27 cellular contexts compared by ENCODE assay signal in genomic region chr12:71005166-71005565, GRCh38.
"Had no signal": no experiment of that assay in that cellular context is flagged by ENCODE, and none has a peak within 500 bp of the region (broad histone marks: within the 10 kb centered on the region; RNA-seq: fewer than 3 reads in every experiment).

No MANE protein-coding gene starts in this region.

- H3K36me3 Mint-ChIP-seq: stimulated activated effector memory CD8-positive, alpha-beta T cell treated with anti-CD3 and anti-CD28 coated beads, Interleukin-12 subunit alpha, Interleukin-12 subunit beta, amount 100 ng/mL, for 72 hours; stimulated activated memory B cell treated with anti-CD40 and anti-IgM and Interleukin-4, amounts not matched to agents 10 μg/mL and 1 μg/mL and 100 μg/mL, for 72 hours; stimulated activated naive B cell treated with anti-CD40 and anti-IgM and Interleukin-4, amounts not matched to agents 10 μg/mL and 1 μg/mL and 100 μg/mL, for 72 hours; type B pancreatic cell had no signal

- H3K27me3 ChIP-seq: stomach, suprapubic skin, testis, thyroid gland, tibial nerve, transverse colon, upper lobe of left lung, upper lobe of right lung, uterus, vagina had no signal

- H3K27me3 Mint-ChIP-seq: stimulated activated memory B cell treated with anti-CD40 and anti-IgM and Interleukin-4, amounts not matched to agents 10 μg/mL and 1 μg/mL and 100 μg/mL, for 72 hours; stimulated activated naive B cell treated with anti-CD40 and anti-IgM and Interleukin-4, amounts not matched to agents 10 μg/mL and 1 μg/mL and 100 μg/mL, for 72 hours; stimulated activated naive CD8-positive, alpha-beta T cell treated with anti-CD3 and anti-CD28 coated beads, Interleukin-15, amount 100 ng/mL, for 72 hours; stimulated activated naive CD8-positive, alpha-beta T cell treated with anti-CD3 and anti-CD28 coated beads, Interleukin-15, Interleukin-2, amounts not matched to agents 100 ng/mL and 50 ng/mL, for 24 hours; type B pancreatic cell had no signal

- DNase-seq: stimulated activated CD4-positive, alpha-beta T cell treated with anti-CD3 and anti-CD28 coated beads, Interleukin-2, amount 100 ng/mL, for 48 hours; stimulated activated CD4-positive, alpha-beta T cell treated with anti-CD3 and anti-CD28 coated beads, Interleukin-4, amount 100 ng/mL, for 1 hour; stimulated activated CD4-positive, alpha-beta T cell treated with anti-CD3 and anti-CD28 coated beads, Interleukin-4, amount 100 ng/mL, for 24 hours; stimulated activated CD4-positive, alpha-beta T cell treated with anti-CD3 and anti-CD28 coated beads, Interleukin-4, amount 100 ng/mL, for 4 hours; stimulated activated CD8-positive, alpha-beta memory T cell treated with anti-CD3 and anti-CD28 coated beads, Interleukin-4, amount 100 ng/mL, for 48 hours; stimulated activated naive B cell treated with anti-CD40 and anti-IgM and Interleukin-4, amounts not matched to agents 10 μg/mL and 1 μg/mL and 100 μg/mL, for 72 hours; stimulated activated naive CD4-positive, alpha-beta T cell; stimulated activated naive CD4-positive, alpha-beta T cell treated with Interleukin-2 at 50 U/mL for 16 hours; stimulated activated naive CD8-positive, alpha-beta T cell treated with anti-CD3 and anti-CD28 coated beads, Interleukin-15, amount 100 ng/mL, for 72 hours; stimulated activated naive CD8-positive, alpha-beta T cell treated with anti-CD3 and anti-CD28 coated beads, Interleukin-15, Interleukin-2, amounts not matched to agents 100 U/mL and 50 U/mL, for 24 hours; stomach; substantia nigra; testis; thyroid gland; transverse colon; trophoblast cell; upper lobe of left lung; upper lobe of right lung; uterus had no signal

- H3K27ac Mint-ChIP-seq: stimulated activated effector memory CD8-positive, alpha-beta T cell treated with anti-CD3 and anti-CD28 coated beads, Interleukin-12 subunit alpha, Interleukin-12 subunit beta, amount 100 ng/mL, for 72 hours; stimulated activated memory B cell treated with anti-CD40 and anti-IgM and Interleukin-4, amounts not matched to agents 10 μg/mL and 1 μg/mL and 100 μg/mL, for 72 hours; stimulated activated naive B cell treated with anti-CD40 and anti-IgM and Interleukin-4, amounts not matched to agents 10 μg/mL and 1 μg/mL and 100 μg/mL, for 72 hours; stimulated activated naive CD8-positive, alpha-beta T cell treated with anti-CD3 and anti-CD28 coated beads, Interleukin-15, Interleukin-2, amounts not matched to agents 100 ng/mL and 50 ng/mL, for 24 hours; type B pancreatic cell had no signal

- H3K36me3 ChIP-seq: stomach, suprapubic skin, thoracic aorta, thyroid gland, tibial nerve, transverse colon, upper lobe of left lung, upper lobe of right lung, uterus, vagina had no signal

- ATAC-seq: stimulated activated effector memory CD8-positive, alpha-beta T cell treated with anti-CD3 and anti-CD28 coated beads, Interleukin-12 subunit alpha, Interleukin-12 subunit beta, amount 100 ng/mL, for 72 hours; stimulated activated memory B cell treated with anti-CD40 and anti-IgM and Interleukin-4, amounts not matched to agents 10 μg/mL and 1 μg/mL and 100 μg/mL, for 72 hours; stimulated activated naive B cell treated with anti-CD40 and anti-IgM and Interleukin-4, amounts not matched to agents 10 μg/mL and 1 μg/mL and 100 μg/mL, for 72 hours; stimulated activated naive CD8-positive, alpha-beta T cell treated with anti-CD3 and anti-CD28 coated beads, Interleukin-15, amount 100 ng/mL, for 72 hours; stimulated activated naive CD8-positive, alpha-beta T cell treated with anti-CD3 and anti-CD28 coated beads, Interleukin-15, Interleukin-2, amounts not matched to agents 100 U/mL and 50 U/mL, for 24 hours; upper lobe of right lung had no signal

- H3K4me3 Mint-ChIP-seq: stimulated activated effector memory CD8-positive, alpha-beta T cell treated with anti-CD3 and anti-CD28 coated beads, Interleukin-12 subunit alpha, Interleukin-12 subunit beta, amount 100 ng/mL, for 72 hours; stimulated activated memory B cell treated with anti-CD40 and anti-IgM and Interleukin-4, amounts not matched to agents 10 μg/mL and 1 μg/mL and 100 μg/mL, for 72 hours; stimulated activated naive B cell treated with anti-CD40 and anti-IgM and Interleukin-4, amounts not matched to agents 10 μg/mL and 1 μg/mL and 100 μg/mL, for 72 hours; stimulated activated naive CD8-positive, alpha-beta T cell treated with anti-CD3 and anti-CD28 coated beads, Interleukin-15, amount 100 ng/mL, for 72 hours; stimulated activated naive CD8-positive, alpha-beta T cell treated with anti-CD3 and anti-CD28 coated beads, Interleukin-15, Interleukin-2, amounts not matched to agents 100 ng/mL and 50 ng/mL, for 24 hours; type B pancreatic cell had no signal

- H3K4me1 Mint-ChIP-seq: stimulated activated effector memory CD8-positive, alpha-beta T cell treated with anti-CD3 and anti-CD28 coated beads, Interleukin-12 subunit alpha, Interleukin-12 subunit beta, amount 100 ng/mL, for 72 hours; stimulated activated memory B cell treated with anti-CD40 and anti-IgM and Interleukin-4, amounts not matched to agents 10 μg/mL and 1 μg/mL and 100 μg/mL, for 72 hours; stimulated activated naive B cell treated with anti-CD40 and anti-IgM and Interleukin-4, amounts not matched to agents 10 μg/mL and 1 μg/mL and 100 μg/mL, for 72 hours; stimulated activated naive CD8-positive, alpha-beta T cell treated with anti-CD3 and anti-CD28 coated beads, Interleukin-15, amount 100 ng/mL, for 72 hours had no signal

- H3K9me3 ChIP-seq: stomach, suprapubic skin, testis, thoracic aorta, thyroid gland, tibial nerve, transverse colon, upper lobe of left lung, upper lobe of right lung, uterus, vagina had no signal

- H3K9me3 Mint-ChIP-seq: stimulated activated memory B cell treated with anti-CD40 and anti-IgM and Interleukin-4, amounts not matched to agents 10 μg/mL and 1 μg/mL and 100 μg/mL, for 72 hours; stimulated activated naive B cell treated with anti-CD40 and anti-IgM and Interleukin-4, amounts not matched to agents 10 μg/mL and 1 μg/mL and 100 μg/mL, for 72 hours; stimulated activated naive CD8-positive, alpha-beta T cell treated with anti-CD3 and anti-CD28 coated beads, Interleukin-15, amount 100 ng/mL, for 72 hours; stimulated activated naive CD8-positive, alpha-beta T cell treated with anti-CD3 and anti-CD28 coated beads, Interleukin-15, Interleukin-2, amounts not matched to agents 100 ng/mL and 50 ng/mL, for 24 hours; type B pancreatic cell had no signal

- H3K27ac ChIP-seq: stomach, suprapubic skin, testis, thoracic aorta, thyroid gland, tibial nerve, transverse colon, upper lobe of left lung, upper lobe of right lung, uterus, vagina had no signal

- H3K4me3 ChIP-seq: stomach, suprapubic skin, testis, thoracic aorta, thyroid gland, tibial nerve, transverse colon, upper lobe of left lung, upper lobe of right lung, uterus, vagina had no signal

- H3K4me1 ChIP-seq: stomach, suprapubic skin, testis, thyroid gland, transverse colon, upper lobe of left lung, upper lobe of right lung, uterus, vagina had no signal
